ENCODE assay signal across 10 cellular contexts in the genomic region with DNA sequence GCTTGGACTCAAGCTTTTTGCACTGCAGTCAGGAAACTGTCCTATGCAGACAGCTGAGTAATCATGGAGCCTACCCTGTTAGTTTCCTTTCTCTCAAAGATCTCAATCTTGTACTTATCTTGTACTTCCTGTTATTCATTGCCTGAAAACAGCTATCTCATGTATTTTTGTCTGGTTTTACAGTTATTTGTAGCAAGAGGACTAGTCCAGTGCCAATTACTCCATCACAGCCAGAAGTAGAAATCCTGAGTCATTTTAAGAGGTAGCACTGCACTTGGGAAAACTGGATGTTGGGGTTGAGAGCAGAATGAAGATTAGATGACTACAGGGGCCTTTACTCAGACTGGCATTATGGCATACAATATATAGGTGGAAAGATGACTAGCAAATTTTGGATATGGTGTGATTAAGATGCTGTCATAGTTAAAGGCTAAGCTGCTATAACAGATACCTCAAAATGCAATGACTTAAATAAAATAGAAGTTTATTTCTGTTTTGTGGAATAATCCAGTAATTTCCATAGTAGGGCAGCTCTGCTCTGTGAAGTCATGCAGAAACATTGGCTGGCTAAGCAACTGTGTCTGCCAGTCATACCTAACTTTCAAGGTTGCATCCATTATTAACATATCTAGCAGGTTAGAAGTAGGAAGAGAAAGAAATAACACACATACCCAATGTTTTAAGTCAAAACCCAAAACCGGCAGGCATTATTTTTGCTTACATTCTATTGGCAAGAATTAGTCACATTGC. TPM values are rescaled to one million over a fixed set of nuclear protein-coding genes. Genes with fewer than 3 reads are reported as not detected.
DNase-seq lines count a peak whose midpoint lies in the region; ATAC-seq and TF ChIP-seq lines count a peak whose summit lies in the region.
"Had no signal": no experiment of that assay in that cellular context is flagged by ENCODE, and none has a peak within 500 bp of the region (broad histone marks: within the 10 kb centered on the region; RNA-seq: fewer than 3 reads in every experiment).

No MANE protein-coding gene starts in this region.

- DNase-seq in A172 (ENCODE audit: low spot score), result peak; percentile 61
- peak; percentile 47 for DNase-seq in NCI-H226
- DNase-seq in erythroblast (lab: John Stamatoyannopoulos, UW), result peak; percentile 24 to 43
- no peak for DNase-seq in glomerular visceral epithelial cell (ENCODE audit: extremely low spot score)
- DNase-seq in NCI-H524 treated with DMSO at 0.1 percent for 48 hours (lab: John Stamatoyannopoulos, UW), result no peak
- no peak for DNase-seq in NCI-H2029 treated with DMSO at 0.1 percent for 48 hours (lab: John Stamatoyannopoulos, UW)
- DNase-seq in stimulated activated CD8-positive, alpha-beta memory T cell treated with anti-CD3 and anti-CD28 coated beads, Interleukin-4, amount 100 ng/mL, for 48 hours, result no peak
- DNase-seq: NCI-H2171, psoas muscle had no signal

- no peak for TF ChIP-seq POLR2A in erythroblast (IDR thresholded peaks at IDR 0.05; ENCODE audit: low read length)

- ATAC-seq in GM18517 (IDR thresholded peaks at IDR 0.05; ENCODE audit: unreplicated experiment), result peak; percentile 61

RNA-seq across cellular contexts. Expression of a gene that starts 21.1 kb away (rescaled TPM):
- 99.2 and 143 TPM in 2 replicates for total RNA-seq in A172 (2014; rRNA removed; shearing (Covaris generic))

RNA-seq across cellular contexts. Expression of a gene that starts 39.3 kb away (rescaled TPM):
- total RNA-seq in A172 (2014; rRNA removed; shearing (Covaris generic)), result 26.6 and 29.8 TPM in 2 replicates

Comparison
In these comparisons a context has a peak if more than half of its experiments do, and no peak if none do; other contexts are left out.
1. DNase-seq: peak in A172 (single experiment), NCI-H226 (single experiment) and erythroblast (2 of 2); none in glomerular visceral epithelial cell (single experiment), NCI-H524 treated with DMSO at 0.1 percent for 48 hours (single experiment), NCI-H2029 treated with DMSO at 0.1 percent for 48 hours (single experiment) and stimulated activated CD8-positive, alpha-beta memory T cell treated with anti-CD3 and anti-CD28 coated beads, Interleukin-4, amount 100 ng/mL, for 48 hours (single experiment).